In the genomic region with DNA sequence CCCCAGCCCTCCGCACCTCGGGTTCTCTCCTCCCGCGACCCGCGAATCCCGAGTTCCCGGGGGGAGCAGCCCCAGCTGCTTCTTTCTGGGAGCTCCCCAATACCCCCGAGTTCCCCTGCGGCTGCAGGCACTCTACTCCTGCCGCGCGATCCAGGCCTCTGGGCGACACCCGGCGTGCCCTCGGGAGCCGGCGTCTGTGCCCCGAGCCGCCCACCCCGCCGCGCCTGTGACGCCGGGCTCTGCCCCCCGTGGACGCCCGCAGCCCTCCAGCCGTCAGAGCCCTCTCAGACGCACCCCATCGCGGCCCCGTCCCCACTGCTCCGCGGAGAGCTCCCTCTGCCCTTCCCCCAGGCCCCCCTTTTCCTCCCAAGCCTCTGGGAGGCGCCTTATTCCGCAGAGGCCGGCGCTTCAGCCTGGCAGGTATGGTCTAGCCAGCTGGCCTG, we compare ENCODE assay signal across 9 cellular contexts. TPM values are rescaled to one million over a fixed set of nuclear protein-coding genes. Genes with fewer than 3 reads are reported as not detected.
DNase-seq lines count a peak whose midpoint lies in the region; TF ChIP-seq lines count a peak whose summit lies in the region.
"Had no signal": no experiment of that assay in that cellular context is flagged by ENCODE, and none has a peak within 500 bp of the region (broad histone marks: within the 10 kb centered on the region; RNA-seq: fewer than 3 reads in every experiment).

No MANE protein-coding gene starts in this region.

- H3K27me3 ChIP-seq in ovary (no peaks in the 10 kb centered on the region), MM.1S (replicated peaks; ENCODE audit: insufficient read depth, low read length) (no peaks in the 10 kb centered on the region)

- no peak for TF ChIP-seq EP300 in ovary (IDR thresholded peaks at IDR 0.05)

- no peak overlapping the region for H2AFZ ChIP-seq in MM.1S (ENCODE audit: low read length)

- intact Hi-C loops in ovary (cut with DNase I), result loop anchor here in 1 of 4 donors (5.0 kb wide), 1 partner anchor 110 kb away; the partner anchor contains the start of genes NCAPD3 and VPS26B

- no peaks in the 10 kb centered on the region for H4K20me1 ChIP-seq in MM.1S (ENCODE audit: insufficient read depth, low read length)

- H3K9ac ChIP-seq in MM.1S (ENCODE audit: low read length), result no peak overlapping the region

- H3K4me3 ChIP-seq in HFF-Myc (replicated peaks; ENCODE audit: low read depth, low read length) (peak overlapping the region; percentile 43), fibroblast of the aortic adventitia (ENCODE audit: low read depth, low read length) (peak overlapping the region; percentile 42), ovary (peak overlapping the region; percentile 64), MM.1S (ENCODE audit: low read length) (no peak overlapping the region)

- no peaks in the 10 kb centered on the region for H3K9me3 ChIP-seq in ovary
- H3K9me3 ChIP-seq in MM.1S (replicated peaks; ENCODE audit: insufficient read depth, low read length), result no peaks in the 10 kb centered on the region

- no peaks in the 10 kb centered on the region for H3K79me2 ChIP-seq in MM.1S (ENCODE audit: low read length)

- DNase-seq in GM10266 (ENCODE audit: extremely low spot score), result no peak
- DNase-seq in HFF-Myc (ENCODE audit: extremely low read depth, low read depth), result no peak
- DNase-seq in T-helper 22 cell (ENCODE audit: low read depth), result peak; percentile 7
- DNase-seq in fibroblast of the aortic adventitia (ENCODE audit: low read depth), result no peak
- DNase-seq in ovary, result peak in 2 of 5 donors; percentile 21 to 49
- no peak for DNase-seq in OCI-M2 (lab: John Stamatoyannopoulos, UW; ENCODE audit: unreplicated experiment)
- DNase-seq in NOMO-1 treated with dmso at 0.1 percent for 144 hours (lab: John Stamatoyannopoulos, UW; ENCODE audit: unreplicated experiment), result no peak
- DNase-seq in MM.1S, result no peak

- H3K36me3 ChIP-seq in ovary (no peaks in the 10 kb centered on the region), MM.1S (replicated peaks; ENCODE audit: insufficient read depth, low read length) (no peaks in the 10 kb centered on the region)

- no peak for TF ChIP-seq POLR2A in ovary (IDR thresholded peaks at IDR 0.05)

- TF ChIP-seq CTCF in GM10266 (IDR thresholded peaks at IDR 0.05; ENCODE audit: control insufficient read depth, insufficient read depth, low read depth, missing control alignments) (peak; percentile 26), HFF-Myc (IDR thresholded peaks at IDR 0.05; ENCODE audit: low read depth, low read length, missing control alignments) (no peak), fibroblast of the aortic adventitia (IDR thresholded peaks at IDR 0.05; ENCODE audit: insufficient read depth, low read length) (no peak), ovary (IDR thresholded peaks at IDR 0.05) (no peak), MM.1S (IDR thresholded peaks at IDR 0.05; ENCODE audit: low read length) (no peak)

- no peak overlapping the region for H3K4me2 ChIP-seq in MM.1S (ENCODE audit: low read depth, low read length)

- H3K9me2 ChIP-seq in MM.1S (replicated peaks; ENCODE audit: insufficient read depth, low read length), result no peaks in the 10 kb centered on the region

- H3K27ac ChIP-seq in ovary (peak overlapping the region in 1 of 2 donors; percentile 8), MM.1S (ENCODE audit: low read length) (no peak overlapping the region)

- H3K4me1 ChIP-seq in ovary (ENCODE audit: insufficient read depth) (peaks cover 8% of the 10 kb centered on the region), MM.1S (ENCODE audit: low read length) (no peaks in the 10 kb centered on the region)

- no peaks in the 10 kb centered on the region for H3F3A ChIP-seq in MM.1S (ENCODE audit: insufficient read depth, low read length)

- WGBS in ovary, 3 donors, result 0 to 1% (median 0%) methylated on average over 22 to 40 of the region's 40 CpGs

RNA-seq across cellular contexts. Expression of gene GLB1L2, which starts 0.4 kb away (rescaled TPM):
- total RNA-seq in fibroblast of the aortic adventitia (ENCODE audit: low replicate concordance), result not detected in 2 replicates
- total RNA-seq in ovary, result 10 to 100 TPM in 6 of 7 donors, 1 to 10 TPM in 1; 9.8 to 21.6 (median 15.6) TPM
- polyA plus RNA-seq in ovary, result 10 to 100 TPM; 15.3 to 24.6 TPM

RNA-seq across cellular contexts. Expression of gene GLB1L3, which starts 56.0 kb away (rescaled TPM):
- total RNA-seq in fibroblast of the aortic adventitia (ENCODE audit: low replicate concordance), result not detected in 2 replicates
- under 1 TPM in 4 of 7 donors, not detected in 3; 0.11 to 0.20 (median 0.12) TPM for total RNA-seq in ovary
- under 1 TPM in 1 of 2 donors, not detected in 1; 0.07 TPM for polyA plus RNA-seq in ovary
- total RNA-seq: pulmonary artery endothelial cell had no signal

Comparison
In these comparisons a context has a peak if more than half of its experiments do, and no peak if none do; other contexts are left out.
1. RNA of gene GLB1L2, which starts 0.4 kb away (total RNA-seq): 9.8 to 21.6 TPM in ovary; not detected in fibroblast of the aortic adventitia; every median in the first group is over 10 times any median in the second.